21 cellular contexts compared by ENCODE assay signal in genomic region chr3:43710607-43711006, GRCh38. TPM values are rescaled to one million over a fixed set of nuclear protein-coding genes. Genes with fewer than 3 reads are reported as not detected.
A peak's percentile ranks its signal among the peaks of the same experiment; 100 is the strongest.
DNase-seq lines count a peak whose midpoint lies in the region; ATAC-seq, FAIRE-seq and TF ChIP-seq lines count a peak whose summit lies in the region.
"Had no signal": no experiment of that assay in that cellular context is flagged by ENCODE, and none has a peak within 500 bp of the region (broad histone marks: within the 10 kb centered on the region; RNA-seq: fewer than 3 reads in every experiment).

No MANE protein-coding gene starts in this region.

- no peak for TF ChIP-seq EP300 in K562 (IDR thresholded peaks at IDR 0.05; ENCODE audit: low read length)
- TF ChIP-seq EP300 in stomach (IDR thresholded peaks at IDR 0.05) = no peak

- H4K20me1 ChIP-seq in K562 (replicated peaks; ENCODE audit: control insufficient read depth, insufficient read depth, low read length) = no peaks in the 10 kb centered on the region; the same call in 1 of the 2 replicates

- intact Hi-C loops in K562 (cut with micrococcal nuclease) = no loop called here
- intact Hi-C loops in stomach (cut with DNase I; ENCODE audit: low total_unique reads) = no loop called here

- no peaks in the 10 kb centered on the region for H3K4me1 ChIP-seq in K562 (replicated peaks in 1 of 2; ENCODE audit: control insufficient read depth in 2 of 2, insufficient read depth in 2 of 2, low read length in 2 of 2)
- peaks cover 22 to 33% of the 10 kb centered on the region in 2 experiments for H3K4me1 ChIP-seq in neutrophil (ENCODE audit: control insufficient read depth in 1 of 2, insufficient read depth in 1 of 2, low read depth in 1 of 2, low read length in 1 of 2)
- peaks cover 0 to 36% (median 13%) of the 10 kb centered on the region in 4 donors for H3K4me1 ChIP-seq in stomach
- H3K4me1 ChIP-seq: BE2C, Caco-2 had no signal

- H3K9me3 ChIP-seq in K562 (replicated peaks; ENCODE audit: control insufficient read depth, insufficient read depth, low read depth, low read length) (no peaks in the 10 kb centered on the region), neutrophil (no peaks in the 10 kb centered on the region), stomach (no peaks in the 10 kb centered on the region)
- H3K9me3 ChIP-seq: BE2C, Caco-2 had no signal

- BruUV-seq in K562 (replicated peaks; lab: Mats Ljungman, UMichigan) = no TSS peak

- in situ Hi-C loops in K562 (cut with MboI) = no loop called here

- H3K79me2 ChIP-seq in K562 (ENCODE audit: control insufficient read depth, insufficient read depth, low read length) = peaks cover 14% of the 10 kb centered on the region; the same call in 2 of the 3 replicates

- TF ChIP-seq POLR2A in K562 (conservative IDR thresholded peaks at IDR 0.05) (no peak), stomach (IDR thresholded peaks at IDR 0.05) (no peak)

- H3K4me3 ChIP-seq in K562 (no peak overlapping the region), neutrophil (ENCODE audit: low read depth in 1 of 2, low read length in 1 of 2) (no peak overlapping the region), stomach (no peak overlapping the region)

- POLR2A ChIA-PET in K562 (lab: Yijun Ruan, JAX) = interaction anchor here (1.6 kb wide), 1 partner anchor 14 kb away, joined by 3 read pairs; no protein-coding TSS in a partner anchor

- no peak overlapping the region for H3K4me2 ChIP-seq in K562 (ENCODE audit: insufficient read depth, low read length)

- H3K27ac ChIP-seq in K562 (ENCODE audit: extremely low read depth, low read depth, low read length) (no peak overlapping the region), neutrophil (peak overlapping the region; percentile 86), stomach (no peak overlapping the region)

- no peak for ATAC-seq in K562
- no peak for ATAC-seq in HG03439 (IDR thresholded peaks at IDR 0.05; ENCODE audit: unreplicated experiment)
- ATAC-seq: HCT116, HepG2 had no signal

- CTCF ChIA-PET in K562 (lab: Yijun Ruan, JAX; ENCODE audit: low intra/inter-chr PET ratio) = no interaction called here

- TF ChIP-seq CTCF in K562 (IDR thresholded peaks at IDR 0.05 in 2 of 3, conservative IDR thresholded peaks at IDR 0.05 in 1 of 3; ENCODE audit: insufficient read depth in 2 of 3, low read depth in 1 of 3, low read length in 3 of 3) (no peak), neutrophil (IDR thresholded peaks at IDR 0.05) (no peak), stomach (IDR thresholded peaks at IDR 0.05) (no peak)

- H3K36me3 ChIP-seq in K562 (ENCODE audit: control insufficient read depth, insufficient read depth, low read length) (peaks cover 88% of the 10 kb centered on the region), neutrophil (peaks cover 69% of the 10 kb centered on the region), stomach (peaks cover 20 to 60% (median 44%) of the 10 kb centered on the region in 4 donors)
- H3K36me3 ChIP-seq: BE2C had no signal

- no peak overlapping the region for H3K9ac ChIP-seq in K562 (ENCODE audit: insufficient read depth in 1 of 2, low read depth in 2 of 2, low read length in 2 of 2)

- no peak for TF ChIP-seq RAD21 in K562 (CRISPR knock-in tag; conservative IDR thresholded peaks at IDR 0.05 in 1 of 2, IDR thresholded peaks at IDR 0.05 in 1 of 2)

- no peaks in the 10 kb centered on the region for H3K9me1 ChIP-seq in K562 (ENCODE audit: control insufficient read depth, insufficient read depth, low read length)

- H3K27me3 ChIP-seq in K562 (ENCODE audit: control insufficient read depth in 2 of 2, insufficient read depth in 2 of 2, low read length in 2 of 2) (no peaks in the 10 kb centered on the region), neutrophil (no peaks in the 10 kb centered on the region), stomach (no peaks in the 10 kb centered on the region)
- H3K27me3 ChIP-seq: BE2C had no signal

- FAIRE-seq in K562 (lab: Jason Lieb, UNC) = no peak
- FAIRE-seq: A204.1, D721Med, G401.6, GM12891, GM18507, HepG2 had no signal

- no peak overlapping the region for H2AFZ ChIP-seq in K562 (ENCODE audit: low read depth, low read length)

- DNase-seq in K562 (ENCODE audit: extremely low read depth in 1 of 4, low spot score in 3 of 4) = no peak
- DNase-seq in globus pallidus (ENCODE audit: low spot score) = peak; percentile 63
- DNase-seq in stomach = no peak
- DNase-seq in NCI-H69 (lab: John Stamatoyannopoulos, UW) = no peak
- DNase-seq: ACHN; BE2C; C1 segment of cervical spinal cord; Caco-2; CD4-positive, alpha-beta T cell; GOT3; H7; HFFc6 had no signal

TF ChIP-seq in K562, 482 proteins besides CTCF, POLR2A, EP300 and RAD21:
- TF ChIP-seq ZBTB2 (IDR thresholded peaks at IDR 0.05) = no peak
- TF ChIP-seq RBM22 (IDR thresholded peaks at IDR 0.05; ENCODE audit: low read depth, low read length, poor library complexity, severe bottlenecking) = peak; percentile 8

RNA-seq across cellular contexts. Expression of gene ABHD5, which starts 19.9 kb away (rescaled TPM):
- total RNA-seq in K562 (2011; cell fraction: chromatin; rRNA removed; ENCODE audit: low replicate concordance) = 63.4 and 187 TPM in 2 replicates
- 28.0 and 52.1 TPM in 2 replicates for total RNA-seq in K562 (2011; cell fraction: nucleolus; rRNA removed)
- total RNA-seq in K562 (2011; cell fraction: nucleoplasm; rRNA removed) = 79.9 and 117 TPM in 2 replicates
- total RNA-seq in K562 (2014; rRNA removed) (27.8 and 33.4 TPM in 2 replicates), K562 (2014; rRNA removed; fragmentation: Illumina TruSeq; extraction: Trizol) (58.9 and 61.4 TPM in 2 replicates), K562 (2015; rRNA removed; fragmentation: Illumina TruSeq; extraction: Trizol) (49.1 and 50.4 TPM in 2 replicates), K562 (2021) (39.9 and 40.7 TPM in 2 replicates), stomach (10 to 100 TPM in 4 of 5 donors, 1 to 10 TPM in 1; 3.2 to 38.0 (median 26.8) TPM)
- polyA plus RNA-seq in K562 (2011; rRNA removed) (53.9 and 58.8 TPM in 2 replicates), K562 (2014; fragmentation: Illumina TruSeq; extraction: Trizol) (55.0 and 61.7 TPM in 2 replicates), K562 (2014; fragmentation: Nextera tagmentation; extraction: Ambion mirVana) (10 to 100 TPM; 31.9 to 35.0 TPM), K562 (2014; rRNA removed) (37.5 and 38.1 TPM in 2 replicates), stomach (10 to 100 TPM; 13.8 to 26.1 (median 22.8) TPM)
- polyA plus RNA-seq in K562 (2011; cell fraction: cytosol; rRNA removed) = 23.6 and 36.2 TPM in 2 replicates
- 34.3 and 51.7 TPM in 2 replicates for polyA plus RNA-seq in K562 (2011; cell fraction: nucleus; rRNA removed)
- 33.9 and 40.6 TPM in 2 replicates for polyA plus RNA-seq in K562 (2012)
- polyA minus RNA-seq in K562 (2011; rRNA and poly(A)+ RNA removed) = 62.2 and 80.3 TPM in 2 replicates
- 18.8 and 25.4 TPM in 2 replicates for polyA minus RNA-seq in K562 (2011; cell fraction: cytosol; rRNA and poly(A)+ RNA removed)
- polyA minus RNA-seq in K562 (2011; cell fraction: nucleus; rRNA and poly(A)+ RNA removed) = 36.4 and 64.4 TPM in 2 replicates
